Comparison of ENCODE assay signal across 28 cellular contexts in the genomic region with DNA sequence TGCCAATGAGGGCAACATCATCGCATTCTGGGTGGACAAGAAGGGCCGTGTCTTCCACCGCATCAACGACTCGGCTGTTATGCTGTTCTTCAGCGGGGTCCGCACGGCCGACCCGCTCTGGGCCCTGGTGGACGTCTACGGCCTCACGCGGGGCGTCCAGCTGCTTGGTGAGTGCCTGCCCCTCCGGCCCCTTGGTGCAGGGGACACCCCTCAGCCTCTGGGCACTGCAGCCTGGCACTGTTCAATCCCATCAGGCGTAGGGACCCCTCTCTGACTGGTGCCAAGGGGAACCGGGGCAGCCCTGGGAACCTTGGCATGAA.
A peak's percentile ranks its signal among the peaks of the same experiment; 100 is the strongest.
DNase-seq lines count a peak whose midpoint lies in the region; ATAC-seq, FAIRE-seq and TF ChIP-seq lines count a peak whose summit lies in the region.
"Had no signal": no experiment of that assay in that cellular context is flagged by ENCODE, and none has a peak within 500 bp of the region (broad histone marks: within the 10 kb centered on the region; RNA-seq: fewer than 3 reads in every experiment).

No MANE protein-coding gene starts in this region.

- H3K4me3 Mint-ChIP-seq in type B pancreatic cell, result no peak overlapping the region
- H3K4me3 Mint-ChIP-seq: CD14-positive monocyte; CD4-positive, alpha-beta memory T cell; CD4-positive, CD25-positive, alpha-beta regulatory T cell; CD8-positive, alpha-beta memory T cell had no signal

- no TSS peak for BruUV-seq in HepG2 (replicated peaks; lab: Mats Ljungman, UMichigan)

- H3K27me3 Mint-ChIP-seq in type B pancreatic cell, result no peaks in the 10 kb centered on the region

- WGBS in HepG2 (ENCODE audit: low lambda C conversion rate), result 91% methylated on average over 13 of the region's 18 CpGs
- WGBS in right lobe of liver (ENCODE audit: insufficient coverage, low coverage, low lambda C conversion rate, missing lambda C conversion rate), result no CpG with 5 or more reads among the region's 18 CpGs

- TF ChIP-seq POLR2A in HepG2 (IDR thresholded peaks at IDR 0.05; ENCODE audit: insufficient read depth in 1 of 2, low read depth in 2 of 2, low read length in 2 of 2) (no peak), right lobe of liver (IDR thresholded peaks at IDR 0.05) (no peak), uterus (IDR thresholded peaks at IDR 0.05) (no peak)

- ATAC-seq in HepG2 (peak; percentile 8; the same call in 2 of the 3 replicates), right lobe of liver (no peak)
- ATAC-seq: GM12878 had no signal

- H3K4me3 ChIP-seq in HepG2 (replicated peaks in 1 of 3; ENCODE audit: insufficient read depth in 1 of 3, low read depth in 2 of 3, low read length in 3 of 3) (no peak overlapping the region), right lobe of liver (no peak overlapping the region), uterus (no peak overlapping the region)
- H3K4me3 ChIP-seq: BLaER1, GM12878 had no signal

- H3K9me3 Mint-ChIP-seq in type B pancreatic cell, result no peaks in the 10 kb centered on the region
- H3K9me3 Mint-ChIP-seq: CD14-positive monocyte; CD4-positive, alpha-beta memory T cell; CD8-positive, alpha-beta memory T cell had no signal

- no peak overlapping the region for H3K4me2 ChIP-seq in HepG2 (ENCODE audit: low read depth, low read length)
- H3K4me2 ChIP-seq: BLaER1 had no signal

- DNase-seq in HepG2 (ENCODE audit: low spot score) (no peak), right lobe of liver (no peak), type B pancreatic cell (ENCODE audit: extremely low spot score, unreplicated experiment) (no peak), uterus (no peak), amniotic stem cell (lab: John Stamatoyannopoulos, UW) (no peak), HK-2 (ENCODE audit: unreplicated experiment) (no peak)
- no peak for DNase-seq in NK-92 treated with Interleukin-12 subunit alpha and Interleukin-12 subunit beta, amount 100 ng/mL, for 24 hours (lab: John Stamatoyannopoulos, UW)
- DNase-seq: 8988T; ACHN; BE2C; C1 segment of cervical spinal cord; CD4-positive, alpha-beta memory T cell; CD4-positive, CD25-positive, alpha-beta regulatory T cell; CD8-positive, alpha-beta memory T cell; COR-L47; DMS 273 treated with DMSO at 0.1 percent for 48 hours; DMS153; DMS53; DMS79; DND-41; EL; GDM1 had no signal

- no peak overlapping the region for H3K9ac ChIP-seq in HepG2 (ENCODE audit: insufficient read depth, low read depth, low read length)
- H3K9ac ChIP-seq: BLaER1 had no signal

- no peaks in the 10 kb centered on the region for H4K20me1 ChIP-seq in HepG2 (ENCODE audit: insufficient read depth, low read length)
- H4K20me1 ChIP-seq: BLaER1 had no signal

- no peak for TF ChIP-seq RAD21 in HepG2 (CRISPR knock-in tag; IDR thresholded peaks at IDR 0.05)

- H2AFZ ChIP-seq in HepG2 (ENCODE audit: low read length), result no peak overlapping the region

- in situ Hi-C loops in HepG2 (cut with HindIII; ENCODE audit: extremely low pct_ligation_motif_present, low pct_unique_long_range_greater_than_20kb), result no loop called here

- H3K36me3 Mint-ChIP-seq in type B pancreatic cell, result no peaks in the 10 kb centered on the region
- H3K36me3 Mint-ChIP-seq: CD14-positive monocyte; CD4-positive, alpha-beta memory T cell; CD4-positive, CD25-positive, alpha-beta regulatory T cell; CD8-positive, alpha-beta memory T cell had no signal

- H3K4me1 ChIP-seq in HepG2 (ENCODE audit: insufficient read depth, low read length) (peaks cover 54% of the 10 kb centered on the region), right lobe of liver (peaks cover 0 to 2% (median under 1%) of the 10 kb centered on the region in 4 donors), uterus (peaks cover 12 to 15% of the 10 kb centered on the region in 2 donors)

- no peaks in the 10 kb centered on the region for H3K36me3 ChIP-seq in HepG2 (replicated peaks in 1 of 2; ENCODE audit: control insufficient read depth in 1 of 2, insufficient read depth in 2 of 2, low read length in 2 of 2)
- no peaks in the 10 kb centered on the region for H3K36me3 ChIP-seq in right lobe of liver
- no peaks in the 10 kb centered on the region for H3K36me3 ChIP-seq in uterus
- H3K36me3 ChIP-seq: BE2C, BLaER1 had no signal

- TF ChIP-seq EP300 in HepG2 (IDR thresholded peaks at IDR 0.05; ENCODE audit: low read depth in 2 of 2, low read length in 2 of 2) (no peak), HepG2 (CRISPR knock-in tag; IDR thresholded peaks at IDR 0.05; ENCODE audit: borderline replicate concordance) (no peak)

- POLR2A ChIA-PET in HepG2 (lab: Yijun Ruan, JAX), result no interaction called here

- H3K4me1 Mint-ChIP-seq in type B pancreatic cell (ENCODE audit: unreplicated experiment), result peaks cover 32% of the 10 kb centered on the region
- H3K4me1 Mint-ChIP-seq: CD4-positive, alpha-beta memory T cell; CD4-positive, CD25-positive, alpha-beta regulatory T cell; CD8-positive, alpha-beta memory T cell had no signal

- H3K79me2 ChIP-seq in HepG2 (ENCODE audit: insufficient read depth, low read length), result no peaks in the 10 kb centered on the region

- CTCF ChIA-PET in HepG2 (lab: Yijun Ruan, JAX; ENCODE audit: low intra/inter-chr PET ratio, low total read pairs), result no interaction called here

- H3K9me3 ChIP-seq in HepG2 (ENCODE audit: low read length), result no peaks in the 10 kb centered on the region
- no peaks in the 10 kb centered on the region for H3K9me3 ChIP-seq in right lobe of liver
- no peaks in the 10 kb centered on the region for H3K9me3 ChIP-seq in uterus
- H3K9me3 ChIP-seq: BE2C, BLaER1 had no signal

- H3K27me3 ChIP-seq in HepG2 (ENCODE audit: control insufficient read depth in 1 of 2, insufficient read depth in 2 of 2, low read length in 2 of 2) (peaks cover 10 to 80% of the 10 kb centered on the region in 2 experiments; a peak in 4 of 5 replicates), right lobe of liver (no peaks in the 10 kb centered on the region), uterus (no peaks in the 10 kb centered on the region)
- H3K27me3 ChIP-seq: BE2C, BLaER1 had no signal

- FAIRE-seq in HepG2 (lab: Jason Lieb, UNC), result no peak
- FAIRE-seq: A204.1, GM12878, GM12892, GM18507 had no signal

- H3K27ac Mint-ChIP-seq in type B pancreatic cell, result peak overlapping the region; percentile 60
- H3K27ac Mint-ChIP-seq: CD4-positive, alpha-beta memory T cell; CD4-positive, CD25-positive, alpha-beta regulatory T cell; CD8-positive, alpha-beta memory T cell had no signal

- H3K27ac ChIP-seq in HepG2 (ENCODE audit: extremely low read length, insufficient read depth, low read length), result no peak overlapping the region
- H3K27ac ChIP-seq in right lobe of liver, result no peak overlapping the region
- peak overlapping the region; percentile 85 to 94 for H3K27ac ChIP-seq in uterus
- H3K27ac ChIP-seq: BLaER1 had no signal

- intact Hi-C loops in HepG2 (cut with micrococcal nuclease; ENCODE audit: unreplicated experiment), result no loop called here
- intact Hi-C loops in right lobe of liver (cut with DNase I), result no loop called here
- intact Hi-C loops in uterus (cut with DNase I; ENCODE audit: low total_unique reads), result no loop called here

- TF ChIP-seq CTCF in HepG2 (CRISPR knock-in tag; IDR thresholded peaks at IDR 0.05) (no peak), right lobe of liver (IDR thresholded peaks at IDR 0.05) (no peak), type B pancreatic cell (conservative IDR thresholded peaks at IDR 0.05) (no peak), uterus (IDR thresholded peaks at IDR 0.05) (no peak)

TF ChIP-seq in HepG2, 621 proteins besides CTCF, POLR2A, EP300 and RAD21 (continues in another document):
- no peak for TF ChIP-seq GATAD2A (CRISPR knock-in tag; IDR thresholded peaks at IDR 0.05)
- TF ChIP-seq ZBTB7B (CRISPR knock-in tag; IDR thresholded peaks at IDR 0.05), result no peak
- TF ChIP-seq, protein P1, sequence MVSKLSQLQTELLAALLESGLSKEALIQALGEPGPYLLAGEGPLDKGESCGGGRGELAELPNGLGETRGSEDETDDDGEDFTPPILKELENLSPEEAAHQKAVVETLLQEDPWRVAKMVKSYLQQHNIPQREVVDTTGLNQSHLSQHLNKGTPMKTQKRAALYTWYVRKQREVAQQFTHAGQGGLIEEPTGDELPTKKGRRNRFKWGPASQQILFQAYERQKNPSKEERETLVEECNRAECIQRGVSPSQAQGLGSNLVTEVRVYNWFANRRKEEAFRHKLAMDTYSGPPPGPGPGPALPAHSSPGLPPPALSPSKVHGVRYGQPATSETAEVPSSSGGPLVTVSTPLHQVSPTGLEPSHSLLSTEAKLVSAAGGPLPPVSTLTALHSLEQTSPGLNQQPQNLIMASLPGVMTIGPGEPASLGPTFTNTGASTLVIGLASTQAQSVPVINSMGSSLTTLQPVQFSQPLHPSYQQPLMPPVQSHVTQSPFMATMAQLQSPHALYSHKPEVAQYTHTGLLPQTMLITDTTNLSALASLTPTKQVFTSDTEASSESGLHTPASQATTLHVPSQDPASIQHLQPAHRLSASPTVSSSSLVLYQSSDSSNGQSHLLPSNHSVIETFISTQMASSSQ (IDR thresholded peaks at IDR 0.05; ENCODE audit: low read depth), result no peak
- TF ChIP-seq, protein P1 (CRISPR knock-in tag; IDR thresholded peaks at IDR 0.05; ENCODE audit: borderline replicate concordance), result no peak
- TF ChIP-seq, protein P2, sequence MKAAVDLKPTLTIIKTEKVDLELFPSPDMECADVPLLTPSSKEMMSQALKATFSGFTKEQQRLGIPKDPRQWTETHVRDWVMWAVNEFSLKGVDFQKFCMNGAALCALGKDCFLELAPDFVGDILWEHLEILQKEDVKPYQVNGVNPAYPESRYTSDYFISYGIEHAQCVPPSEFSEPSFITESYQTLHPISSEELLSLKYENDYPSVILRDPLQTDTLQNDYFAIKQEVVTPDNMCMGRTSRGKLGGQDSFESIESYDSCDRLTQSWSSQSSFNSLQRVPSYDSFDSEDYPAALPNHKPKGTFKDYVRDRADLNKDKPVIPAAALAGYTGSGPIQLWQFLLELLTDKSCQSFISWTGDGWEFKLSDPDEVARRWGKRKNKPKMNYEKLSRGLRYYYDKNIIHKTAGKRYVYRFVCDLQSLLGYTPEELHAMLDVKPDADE (CRISPR knock-in tag; IDR thresholded peaks at IDR 0.05), result no peak
- TF ChIP-seq NKX3-1 (CRISPR knock-in tag; IDR thresholded peaks at IDR 0.05), result no peak
- TF ChIP-seq ZNF761 (CRISPR knock-in tag; conservative IDR thresholded peaks at IDR 0.05), result no peak

Comparison
In these comparisons a context has a peak if more than half of its experiments do, and no peak if none do; other contexts are left out.
1. H3K27ac ChIP-seq: peak in uterus (2 of 2); none in HepG2 (single experiment) and right lobe of liver (0 of 3).